ENCODE assay signal across 8 cellular contexts in genomic region chr18:23918395-23919032, GRCh38.
DNase-seq lines count a peak whose midpoint lies in the region; ATAC-seq and TF ChIP-seq lines count a peak whose summit lies in the region.

No MANE protein-coding gene starts in this region.

- no peak overlapping the region for H2AFZ ChIP-seq in PC-9
- H2AFZ ChIP-seq in neuronal stem cell (ENCODE audit: low read length): no peak overlapping the region

- POLR2A ChIA-PET in PC-9 (lab: Charles Lee; ENCODE audit: unreplicated experiment): no interaction called here

- no peak overlapping the region for H4K91ac ChIP-seq in neuronal stem cell (ENCODE audit: low read depth, low read length, poor library complexity)

- no peaks in the 10 kb centered on the region for H4K20me1 ChIP-seq in PC-9 (ENCODE audit: insufficient read depth)

- H3K14ac ChIP-seq in neuronal stem cell (ENCODE audit: low read length): no peak overlapping the region

- DNase-seq in GM06990 (ENCODE audit: extremely low read depth, insufficient read length) (no peak), HuH-7 (ENCODE audit: low spot score) (peak; percentile 37), PC-9 (peak in 1 of 2 experiments; percentile 38), fibroblast of pulmonary artery (ENCODE audit: low read depth) (peak; percentile 74), neuronal stem cell (ENCODE audit: low spot score) (peak; percentile 75), suprapubic skin (ENCODE audit: low spot score in 2 of 2) (peak; percentile 78 to 86)
- peak; percentile 86 to 91 for DNase-seq in activated T-cell treated with anti-CD3 and anti-CD28 coated beads, Interleukin-2, amount 50 U/mL, for 48 hours

- H3K79me2 ChIP-seq in PC-9 (ENCODE audit: low read depth): no peaks in the 10 kb centered on the region

- H4K8ac ChIP-seq in neuronal stem cell (ENCODE audit: low read depth, low read length): no peak overlapping the region

- H2BK12ac ChIP-seq in neuronal stem cell (ENCODE audit: low read length): no peak overlapping the region

- H2BK120ac ChIP-seq in neuronal stem cell (ENCODE audit: low read depth, low read length): no peak overlapping the region

- H3F3A ChIP-seq in PC-9 (ENCODE audit: insufficient read depth, low read depth): no peaks in the 10 kb centered on the region

- TF ChIP-seq POLR2A in suprapubic skin (IDR thresholded peaks at IDR 0.05): no peak

- no peak for ATAC-seq in HG02870 (IDR thresholded peaks at IDR 0.05; ENCODE audit: unreplicated experiment)

- no TSS peak for BruUV-seq in PC-9 (replicated peaks; lab: Mats Ljungman, UMichigan)

- TF ChIP-seq CTCF in GM06990 (IDR thresholded peaks at IDR 0.05; ENCODE audit: insufficient read depth, low read length, poor library complexity, severe bottlenecking) (peak; percentile 87), PC-9 (conservative IDR thresholded peaks at IDR 0.05) (peak; percentile 82), fibroblast of pulmonary artery (IDR thresholded peaks at IDR 0.05; ENCODE audit: low read length, missing control alignments) (peak; percentile 90), suprapubic skin (IDR thresholded peaks at IDR 0.05) (peak; percentile 71 to 76)

- CTCF ChIA-PET in PC-9 (lab: Charles Lee): interaction anchor here (0.6 kb wide), 2 partner anchors 402 to 419 kb away, joined by 4 to 5 read pairs; no protein-coding TSS in a partner anchor

- H3K4me3 ChIP-seq in GM06990 (replicated peaks; ENCODE audit: low read depth, low read length): no peak overlapping the region
- no peak overlapping the region for H3K4me3 ChIP-seq in PC-9
- H3K4me3 ChIP-seq in fibroblast of pulmonary artery (replicated peaks; ENCODE audit: low read depth, low read length): no peak overlapping the region
- H3K4me3 ChIP-seq in neuronal stem cell (ENCODE audit: low read length in 2 of 2): no peak overlapping the region
- no peak overlapping the region for H3K4me3 ChIP-seq in suprapubic skin

- H3K4me1 ChIP-seq in PC-9 (replicated peaks; ENCODE audit: insufficient read depth) (no peaks in the 10 kb centered on the region), neuronal stem cell (ENCODE audit: control insufficient read depth in 2 of 2, insufficient read depth in 1 of 2, low read depth in 1 of 2, low read length in 2 of 2) (peaks cover 0 to 2% of the 10 kb centered on the region in 2 donors), suprapubic skin (peaks cover 4% of the 10 kb centered on the region)

- no peak overlapping the region for H2BK15ac ChIP-seq in neuronal stem cell (ENCODE audit: low read length)

- H3K36me3 ChIP-seq in GM06990 (ENCODE audit: control insufficient read depth, insufficient read depth, low read length) (no peaks in the 10 kb centered on the region), PC-9 (ENCODE audit: low read depth) (no peaks in the 10 kb centered on the region), neuronal stem cell (replicated peaks in 1 of 2; ENCODE audit: control insufficient read depth in 2 of 2, insufficient read depth in 2 of 2, low read length in 2 of 2) (no peaks in the 10 kb centered on the region), suprapubic skin (peaks cover 61% of the 10 kb centered on the region)

- no peaks in the 10 kb centered on the region for H3K79me1 ChIP-seq in neuronal stem cell (ENCODE audit: low read depth, low read length)

- H3K4ac ChIP-seq in neuronal stem cell (ENCODE audit: low read length): no peak overlapping the region

- H2AK5ac ChIP-seq in neuronal stem cell (ENCODE audit: low read depth, low read length): no peak overlapping the region

- H3K27me3 ChIP-seq in GM06990 (replicated peaks; ENCODE audit: control insufficient read depth, insufficient read depth, low read length) (no peaks in the 10 kb centered on the region), PC-9 (ENCODE audit: insufficient read depth, low read depth) (no peaks in the 10 kb centered on the region), neuronal stem cell (ENCODE audit: control insufficient read depth in 3 of 3, insufficient read depth in 3 of 3, low read depth in 1 of 3, low read length in 3 of 3) (peaks cover 0 to 6% (median 0%) of the 10 kb centered on the region in 3 experiments), suprapubic skin (no peaks in the 10 kb centered on the region)

- intact Hi-C loops in PC-9 (cut with micrococcal nuclease; ENCODE audit: unreplicated experiment): loop anchor here (5.0 kb wide), 1 partner anchor 401 kb away; no protein-coding TSS in a partner anchor

- H3K9me3 ChIP-seq in PC-9 (ENCODE audit: insufficient read depth, low read depth): no peaks in the 10 kb centered on the region
- no peaks in the 10 kb centered on the region for H3K9me3 ChIP-seq in neuronal stem cell (replicated peaks in 1 of 2; ENCODE audit: control insufficient read depth in 2 of 2, insufficient read depth in 1 of 2, low read depth in 1 of 2, low read length in 2 of 2)
- H3K9me3 ChIP-seq in suprapubic skin: no peaks in the 10 kb centered on the region

- TF ChIP-seq EP300 in suprapubic skin (IDR thresholded peaks at IDR 0.05): no peak

- no peak overlapping the region for H3K9ac ChIP-seq in neuronal stem cell (ENCODE audit: low read depth, low read length, poor library complexity)

- no peak overlapping the region for H3K23ac ChIP-seq in neuronal stem cell (ENCODE audit: low read depth, low read length, poor library complexity)

- no peak overlapping the region for H3K18ac ChIP-seq in neuronal stem cell (ENCODE audit: low read length)

- no peak overlapping the region for H2BK5ac ChIP-seq in neuronal stem cell (ENCODE audit: low read length)

- H3K27ac ChIP-seq in PC-9 (no peak overlapping the region), neuronal stem cell (replicated peaks; ENCODE audit: low read length) (no peak overlapping the region), suprapubic skin (no peak overlapping the region)

- no peak overlapping the region for H3K4me2 ChIP-seq in PC-9
- H3K4me2 ChIP-seq in neuronal stem cell (ENCODE audit: insufficient read depth, low read length, poor library complexity, severe bottlenecking): no peak overlapping the region

- no CpG with 5 or more reads among the region's 10 CpGs for WGBS in neuronal stem cell (ENCODE audit: extremely low coverage in 2 of 2, insufficient read length in 2 of 2, insufficient replicate concordance in 1 of 2), 2 donors
- WGBS in suprapubic skin: 44% methylated on average over 10 of the region's 10 CpGs

- H3K9me2 ChIP-seq in PC-9 (ENCODE audit: insufficient read depth): no peaks in the 10 kb centered on the region
